1 cellular context compared by ENCODE assay signal in the genomic region with DNA sequence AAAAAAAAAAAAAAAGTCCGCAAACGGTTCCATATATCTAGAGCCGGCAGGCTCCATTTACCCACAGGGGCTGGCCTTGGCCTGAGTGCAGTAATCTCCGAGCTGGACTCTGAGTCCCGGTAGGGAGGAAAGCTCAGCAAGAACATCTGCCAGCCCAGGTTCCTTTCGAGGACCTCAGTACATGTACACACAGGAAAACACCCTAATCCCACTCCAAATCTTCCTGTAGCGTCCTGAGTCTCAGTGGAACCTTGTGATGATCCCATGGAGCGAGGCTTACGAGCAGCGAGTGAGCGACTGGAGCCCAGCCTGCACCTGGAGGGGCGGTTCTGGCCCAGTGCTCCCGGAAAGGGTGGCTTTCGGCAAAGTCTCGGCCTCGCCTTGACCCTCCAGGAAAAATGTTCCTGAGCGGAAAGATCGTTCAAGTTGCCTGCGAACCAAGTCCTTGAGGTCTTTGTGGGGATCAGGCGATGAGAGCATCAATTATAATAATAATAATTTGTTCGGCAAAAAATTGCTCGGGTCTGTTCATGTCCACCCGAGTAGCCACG.
TF ChIP-seq lines count a peak whose summit lies in the region.

No MANE protein-coding gene starts in this region.

TF ChIP-seq in K562, 482 proteins besides CTCF, POLR2A, EP300 and RAD21 (continued from another document and continues in another):
- TF ChIP-seq ATF3 (IDR thresholded peaks at IDR 0.05) (no peak), ATF3 (CRISPR knock-in tag; conservative IDR thresholded peaks at IDR 0.05) (no peak), POLR2H (tag; IDR thresholded peaks at IDR 0.05; ENCODE audit: low read depth) (0 out of 2 replicates have a peak, but pooled peaks have one; percentile 20), ZNF253 (CRISPR knock-in tag; conservative IDR thresholded peaks at IDR 0.05) (no peak), ZNF830 (CRISPR knock-in tag; IDR thresholded peaks at IDR 0.05) (no peak), PHF8 (IDR thresholded peaks at IDR 0.05; ENCODE audit: borderline replicate concordance, low read length) (peak; percentile 42; the same call in 1 of the 2 replicates), E2F3 (CRISPR knock-in tag; IDR thresholded peaks at IDR 0.05) (no peak), RB1 (IDR thresholded peaks at IDR 0.05; ENCODE audit: low read depth) (0 out of 2 replicates have a peak, but pooled peaks have one; percentile 18), NFE2 (IDR thresholded peaks at IDR 0.05; ENCODE audit: low read depth) (peak; percentile 1; the same call in 1 of the 2 replicates), ZBTB40 (IDR thresholded peaks at IDR 0.05) (peak; percentile 77), ZBTB40 (CRISPR knock-in tag; IDR thresholded peaks at IDR 0.05) (no peak), JUN (IDR thresholded peaks at IDR 0.05; ENCODE audit: borderline replicate concordance, low read depth, low read length) (0 out of 2 replicates have a peak, but pooled peaks have one; percentile 11), JUN (CRISPR knock-in tag; IDR thresholded peaks at IDR 0.05; ENCODE audit: borderline replicate concordance) (no peak), PHF20 (IDR thresholded peaks at IDR 0.05; ENCODE audit: partially characterized antibody) (peak; percentile 35), NR2C2 (CRISPR knock-in tag; IDR thresholded peaks at IDR 0.05) (no peak), NR2C2 (tag; IDR thresholded peaks at IDR 0.05) (peak; percentile 92), GABPB2 (CRISPR knock-in tag; conservative IDR thresholded peaks at IDR 0.05) (no peak), YBX1 (IDR thresholded peaks at IDR 0.05) (no peak), HEY1 (CRISPR knock-in tag; IDR thresholded peaks at IDR 0.05; ENCODE audit: borderline replicate concordance) (no peak), POLR2G (IDR thresholded peaks at IDR 0.05; ENCODE audit: low read depth, low read length) (0 out of 2 replicates have a peak, but pooled peaks have one; percentile 40), ZNF143 (CRISPR knock-in tag; IDR thresholded peaks at IDR 0.05) (no peak), TOE1 (IDR thresholded peaks at IDR 0.05; ENCODE audit: borderline replicate concordance) (peak; percentile 14; the same call in 1 of the 2 replicates), TOE1 (CRISPR knock-in tag; IDR thresholded peaks at IDR 0.05; ENCODE audit: borderline replicate concordance, low read depth) (no peak)
- TF ChIP-seq, protein P1, sequence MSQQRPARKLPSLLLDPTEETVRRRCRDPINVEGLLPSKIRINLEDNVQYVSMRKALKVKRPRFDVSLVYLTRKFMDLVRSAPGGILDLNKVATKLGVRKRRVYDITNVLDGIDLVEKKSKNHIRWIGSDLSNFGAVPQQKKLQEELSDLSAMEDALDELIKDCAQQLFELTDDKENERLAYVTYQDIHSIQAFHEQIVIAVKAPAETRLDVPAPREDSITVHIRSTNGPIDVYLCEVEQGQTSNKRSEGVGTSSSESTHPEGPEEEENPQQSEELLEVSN (IDR thresholded peaks at IDR 0.05; ENCODE audit: borderline replicate concordance in 1 of 2, extremely low read depth in 1 of 2, insufficient read depth in 1 of 2, insufficient read length in 1 of 2, low read depth in 1 of 2, low read length in 1 of 2, poor library complexity in 1 of 2, severe bottlenecking in 1 of 2): peak in 1 of 2 experiments; percentile 32
- TF ChIP-seq, protein P2, sequence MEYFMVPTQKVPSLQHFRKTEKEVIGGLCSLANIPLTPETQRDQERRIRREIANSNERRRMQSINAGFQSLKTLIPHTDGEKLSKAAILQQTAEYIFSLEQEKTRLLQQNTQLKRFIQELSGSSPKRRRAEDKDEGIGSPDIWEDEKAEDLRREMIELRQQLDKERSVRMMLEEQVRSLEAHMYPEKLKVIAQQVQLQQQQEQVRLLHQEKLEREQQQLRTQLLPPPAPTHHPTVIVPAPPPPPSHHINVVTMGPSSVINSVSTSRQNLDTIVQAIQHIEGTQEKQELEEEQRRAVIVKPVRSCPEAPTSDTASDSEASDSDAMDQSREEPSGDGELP (CRISPR knock-in tag; IDR thresholded peaks at IDR 0.05; ENCODE audit: borderline replicate concordance): 0 out of 2 replicates have a peak, but pooled peaks have one; percentile 16
- TF ChIP-seq, protein P3, sequence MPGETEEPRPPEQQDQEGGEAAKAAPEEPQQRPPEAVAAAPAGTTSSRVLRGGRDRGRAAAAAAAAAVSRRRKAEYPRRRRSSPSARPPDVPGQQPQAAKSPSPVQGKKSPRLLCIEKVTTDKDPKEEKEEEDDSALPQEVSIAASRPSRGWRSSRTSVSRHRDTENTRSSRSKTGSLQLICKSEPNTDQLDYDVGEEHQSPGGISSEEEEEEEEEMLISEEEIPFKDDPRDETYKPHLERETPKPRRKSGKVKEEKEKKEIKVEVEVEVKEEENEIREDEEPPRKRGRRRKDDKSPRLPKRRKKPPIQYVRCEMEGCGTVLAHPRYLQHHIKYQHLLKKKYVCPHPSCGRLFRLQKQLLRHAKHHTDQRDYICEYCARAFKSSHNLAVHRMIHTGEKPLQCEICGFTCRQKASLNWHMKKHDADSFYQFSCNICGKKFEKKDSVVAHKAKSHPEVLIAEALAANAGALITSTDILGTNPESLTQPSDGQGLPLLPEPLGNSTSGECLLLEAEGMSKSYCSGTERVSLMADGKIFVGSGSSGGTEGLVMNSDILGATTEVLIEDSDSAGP (CRISPR knock-in tag; IDR thresholded peaks at IDR 0.05): no peak
- TF ChIP-seq, protein P4, sequence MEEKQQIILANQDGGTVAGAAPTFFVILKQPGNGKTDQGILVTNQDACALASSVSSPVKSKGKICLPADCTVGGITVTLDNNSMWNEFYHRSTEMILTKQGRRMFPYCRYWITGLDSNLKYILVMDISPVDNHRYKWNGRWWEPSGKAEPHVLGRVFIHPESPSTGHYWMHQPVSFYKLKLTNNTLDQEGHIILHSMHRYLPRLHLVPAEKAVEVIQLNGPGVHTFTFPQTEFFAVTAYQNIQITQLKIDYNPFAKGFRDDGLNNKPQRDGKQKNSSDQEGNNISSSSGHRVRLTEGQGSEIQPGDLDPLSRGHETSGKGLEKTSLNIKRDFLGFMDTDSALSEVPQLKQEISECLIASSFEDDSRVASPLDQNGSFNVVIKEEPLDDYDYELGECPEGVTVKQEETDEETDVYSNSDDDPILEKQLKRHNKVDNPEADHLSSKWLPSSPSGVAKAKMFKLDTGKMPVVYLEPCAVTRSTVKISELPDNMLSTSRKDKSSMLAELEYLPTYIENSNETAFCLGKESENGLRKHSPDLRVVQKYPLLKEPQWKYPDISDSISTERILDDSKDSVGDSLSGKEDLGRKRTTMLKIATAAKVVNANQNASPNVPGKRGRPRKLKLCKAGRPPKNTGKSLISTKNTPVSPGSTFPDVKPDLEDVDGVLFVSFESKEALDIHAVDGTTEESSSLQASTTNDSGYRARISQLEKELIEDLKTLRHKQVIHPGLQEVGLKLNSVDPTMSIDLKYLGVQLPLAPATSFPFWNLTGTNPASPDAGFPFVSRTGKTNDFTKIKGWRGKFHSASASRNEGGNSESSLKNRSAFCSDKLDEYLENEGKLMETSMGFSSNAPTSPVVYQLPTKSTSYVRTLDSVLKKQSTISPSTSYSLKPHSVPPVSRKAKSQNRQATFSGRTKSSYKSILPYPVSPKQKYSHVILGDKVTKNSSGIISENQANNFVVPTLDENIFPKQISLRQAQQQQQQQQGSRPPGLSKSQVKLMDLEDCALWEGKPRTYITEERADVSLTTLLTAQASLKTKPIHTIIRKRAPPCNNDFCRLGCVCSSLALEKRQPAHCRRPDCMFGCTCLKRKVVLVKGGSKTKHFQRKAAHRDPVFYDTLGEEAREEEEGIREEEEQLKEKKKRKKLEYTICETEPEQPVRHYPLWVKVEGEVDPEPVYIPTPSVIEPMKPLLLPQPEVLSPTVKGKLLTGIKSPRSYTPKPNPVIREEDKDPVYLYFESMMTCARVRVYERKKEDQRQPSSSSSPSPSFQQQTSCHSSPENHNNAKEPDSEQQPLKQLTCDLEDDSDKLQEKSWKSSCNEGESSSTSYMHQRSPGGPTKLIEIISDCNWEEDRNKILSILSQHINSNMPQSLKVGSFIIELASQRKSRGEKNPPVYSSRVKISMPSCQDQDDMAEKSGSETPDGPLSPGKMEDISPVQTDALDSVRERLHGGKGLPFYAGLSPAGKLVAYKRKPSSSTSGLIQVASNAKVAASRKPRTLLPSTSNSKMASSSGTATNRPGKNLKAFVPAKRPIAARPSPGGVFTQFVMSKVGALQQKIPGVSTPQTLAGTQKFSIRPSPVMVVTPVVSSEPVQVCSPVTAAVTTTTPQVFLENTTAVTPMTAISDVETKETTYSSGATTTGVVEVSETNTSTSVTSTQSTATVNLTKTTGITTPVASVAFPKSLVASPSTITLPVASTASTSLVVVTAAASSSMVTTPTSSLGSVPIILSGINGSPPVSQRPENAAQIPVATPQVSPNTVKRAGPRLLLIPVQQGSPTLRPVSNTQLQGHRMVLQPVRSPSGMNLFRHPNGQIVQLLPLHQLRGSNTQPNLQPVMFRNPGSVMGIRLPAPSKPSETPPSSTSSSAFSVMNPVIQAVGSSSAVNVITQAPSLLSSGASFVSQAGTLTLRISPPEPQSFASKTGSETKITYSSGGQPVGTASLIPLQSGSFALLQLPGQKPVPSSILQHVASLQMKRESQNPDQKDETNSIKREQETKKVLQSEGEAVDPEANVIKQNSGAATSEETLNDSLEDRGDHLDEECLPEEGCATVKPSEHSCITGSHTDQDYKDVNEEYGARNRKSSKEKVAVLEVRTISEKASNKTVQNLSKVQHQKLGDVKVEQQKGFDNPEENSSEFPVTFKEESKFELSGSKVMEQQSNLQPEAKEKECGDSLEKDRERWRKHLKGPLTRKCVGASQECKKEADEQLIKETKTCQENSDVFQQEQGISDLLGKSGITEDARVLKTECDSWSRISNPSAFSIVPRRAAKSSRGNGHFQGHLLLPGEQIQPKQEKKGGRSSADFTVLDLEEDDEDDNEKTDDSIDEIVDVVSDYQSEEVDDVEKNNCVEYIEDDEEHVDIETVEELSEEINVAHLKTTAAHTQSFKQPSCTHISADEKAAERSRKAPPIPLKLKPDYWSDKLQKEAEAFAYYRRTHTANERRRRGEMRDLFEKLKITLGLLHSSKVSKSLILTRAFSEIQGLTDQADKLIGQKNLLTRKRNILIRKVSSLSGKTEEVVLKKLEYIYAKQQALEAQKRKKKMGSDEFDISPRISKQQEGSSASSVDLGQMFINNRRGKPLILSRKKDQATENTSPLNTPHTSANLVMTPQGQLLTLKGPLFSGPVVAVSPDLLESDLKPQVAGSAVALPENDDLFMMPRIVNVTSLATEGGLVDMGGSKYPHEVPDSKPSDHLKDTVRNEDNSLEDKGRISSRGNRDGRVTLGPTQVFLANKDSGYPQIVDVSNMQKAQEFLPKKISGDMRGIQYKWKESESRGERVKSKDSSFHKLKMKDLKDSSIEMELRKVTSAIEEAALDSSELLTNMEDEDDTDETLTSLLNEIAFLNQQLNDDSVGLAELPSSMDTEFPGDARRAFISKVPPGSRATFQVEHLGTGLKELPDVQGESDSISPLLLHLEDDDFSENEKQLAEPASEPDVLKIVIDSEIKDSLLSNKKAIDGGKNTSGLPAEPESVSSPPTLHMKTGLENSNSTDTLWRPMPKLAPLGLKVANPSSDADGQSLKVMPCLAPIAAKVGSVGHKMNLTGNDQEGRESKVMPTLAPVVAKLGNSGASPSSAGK (IDR thresholded peaks at IDR 0.05): peak; percentile 83
